Comparison of ENCODE assay signal across 10 cellular contexts in the genomic region with DNA sequence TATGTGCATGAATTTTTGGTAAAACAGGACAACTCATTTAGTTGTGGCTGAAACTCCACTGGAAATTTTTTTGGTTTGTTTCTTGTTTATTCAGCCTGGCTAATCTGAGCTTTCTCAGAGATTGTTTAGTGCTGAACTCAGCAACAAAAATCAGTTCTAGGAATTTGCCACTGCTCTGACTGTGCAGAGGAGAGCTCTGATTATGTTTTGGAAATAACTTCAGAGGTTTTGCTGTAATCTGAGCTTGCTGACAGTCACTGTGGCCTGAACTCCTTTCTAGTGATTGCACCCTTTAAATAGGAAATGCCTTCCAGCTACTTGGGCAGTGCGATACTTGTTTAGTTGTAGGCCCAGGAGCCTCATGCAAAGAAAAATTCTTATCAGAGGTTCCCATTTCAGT.
DNase-seq lines count a peak whose midpoint lies in the region; ATAC-seq, FAIRE-seq and TF ChIP-seq lines count a peak whose summit lies in the region.
"Had no signal": no experiment of that assay in that cellular context is flagged by ENCODE, and none has a peak within 500 bp of the region (broad histone marks: within the 10 kb centered on the region; RNA-seq: fewer than 3 reads in every experiment).

No MANE protein-coding gene starts in this region.

- H3K27ac ChIP-seq in SJCRH30, result no peak overlapping the region
- H3K27ac ChIP-seq in endothelial cell of umbilical vein (ENCODE audit: insufficient read depth, low read depth, low read length), result peak overlapping the region; percentile 81
- H3K27ac ChIP-seq in trophoblast cell (ENCODE audit: low read depth, low read length), result peak overlapping the region; percentile 89
- H3K27ac ChIP-seq: vagina had no signal

- no peak overlapping the region for H2BK120ac ChIP-seq in trophoblast cell (ENCODE audit: insufficient read depth, low read length, poor library complexity)

- H3K4me1 ChIP-seq in SJCRH30 (peaks cover 9% of the 10 kb centered on the region), endothelial cell of umbilical vein (ENCODE audit: control insufficient read depth, extremely low read depth, insufficient read depth, low read length) (peaks cover 19% of the 10 kb centered on the region), trophoblast cell (ENCODE audit: control insufficient read depth in 1 of 2, insufficient read depth in 2 of 2, low read length in 2 of 2) (peaks cover 5 to 15% of the 10 kb centered on the region in 2 experiments)
- H3K4me1 ChIP-seq: vagina had no signal

- no TSS peak for BruUV-seq in endothelial cell of umbilical vein (replicated peaks; lab: Mats Ljungman, UMichigan)

- H3K9ac ChIP-seq in endothelial cell of umbilical vein (replicated peaks; ENCODE audit: extremely low read depth, insufficient read depth, low read length), result peak overlapping the region; percentile 57
- no peak overlapping the region for H3K9ac ChIP-seq in trophoblast cell (ENCODE audit: low read length)

- H3K79me1 ChIP-seq in trophoblast cell (ENCODE audit: low read length), result peaks cover 7% of the 10 kb centered on the region

- TF ChIP-seq CTCF in endothelial cell of umbilical vein (IDR thresholded peaks at IDR 0.05; ENCODE audit: extremely low read depth in 1 of 2, insufficient read depth in 1 of 2, low read depth in 1 of 2, low read length in 2 of 2), result no peak

- H3K9me3 ChIP-seq in SJCRH30 (replicated peaks) (0 out of 2 replicates have a peak, but pooled peaks cover 4% of the 10 kb centered on the region), endothelial cell of umbilical vein (replicated peaks; ENCODE audit: control insufficient read depth, insufficient read depth, low read length) (no peaks in the 10 kb centered on the region), trophoblast cell (ENCODE audit: insufficient read depth, low read depth, low read length) (peaks cover 1% of the 10 kb centered on the region)
- H3K9me3 ChIP-seq: vagina had no signal

- WGBS in trophoblast cell (ENCODE audit: extremely low coverage, insufficient coverage, insufficient read length), result no CpG with 5 or more reads among the region's 1 CpG

- H3K4ac ChIP-seq in trophoblast cell (ENCODE audit: low read depth, low read length), result no peak overlapping the region

- H3K14ac ChIP-seq in trophoblast cell (ENCODE audit: low read length), result no peak overlapping the region

- H3K27me3 ChIP-seq in SJCRH30, result no peaks in the 10 kb centered on the region
- no peaks in the 10 kb centered on the region for H3K27me3 ChIP-seq in endothelial cell of umbilical vein (ENCODE audit: control insufficient read depth in 2 of 2, insufficient read depth in 2 of 2, low read length in 2 of 2)
- no peaks in the 10 kb centered on the region for H3K27me3 ChIP-seq in trophoblast cell (ENCODE audit: insufficient read depth, low read length)
- H3K27me3 ChIP-seq: vagina had no signal

- peak; percentile 71 for FAIRE-seq in endothelial cell of umbilical vein (lab: Jason Lieb, UNC)

- H4K12ac ChIP-seq in trophoblast cell (ENCODE audit: low read depth, low read length), result no peak overlapping the region

- H3K4me3 ChIP-seq in SJCRH30 (no peak overlapping the region), endothelial cell of umbilical vein (replicated peaks in 1 of 3; ENCODE audit: insufficient read depth in 1 of 3, low read depth in 1 of 3, low read length in 3 of 3) (no peak overlapping the region), trophoblast cell (ENCODE audit: low read depth, low read length) (no peak overlapping the region)
- H3K4me3 ChIP-seq: vagina had no signal

- no peak overlapping the region for H2BK12ac ChIP-seq in trophoblast cell (ENCODE audit: low read length)

- H3K23ac ChIP-seq in trophoblast cell (ENCODE audit: low read length), result no peak overlapping the region

- DNase-seq in SJCRH30 (peak; percentile 42 to 68), endothelial cell of umbilical vein (ENCODE audit: low read depth, low spot score) (peak; percentile 87), trophoblast cell (no peak), globus pallidus (ENCODE audit: low spot score) (no peak)
- DNase-seq: NCI-H2081 had no signal

- no peak overlapping the region for H3K18ac ChIP-seq in trophoblast cell (ENCODE audit: low read length)

- dilution Hi-C loops in endothelial cell of umbilical vein (cut with MboI; ENCODE audit: extremely low pct_ligation_motif_present, low sequenced_read_pairs), result no loop called here

- intact Hi-C loops in endothelial cell of umbilical vein (cut with micrococcal nuclease), result loop anchor here (1.0 to 2.0 kb wide), 3 partner anchors 21 to 60 kb away; a partner anchor contains a TSS

- no peak overlapping the region for H2BK5ac ChIP-seq in trophoblast cell (ENCODE audit: low read depth, low read length, poor library complexity)

- no peak for TF ChIP-seq POLR2A in endothelial cell of umbilical vein (IDR thresholded peaks at IDR 0.05; ENCODE audit: low read depth, low read length)

- no peak overlapping the region for H4K8ac ChIP-seq in trophoblast cell (ENCODE audit: low read depth, low read length)

- H3K9me1 ChIP-seq in endothelial cell of umbilical vein (replicated peaks; ENCODE audit: control insufficient read depth, extremely low read depth, insufficient read depth, low read length), result no peaks in the 10 kb centered on the region

- no peaks in the 10 kb centered on the region for H3K79me2 ChIP-seq in endothelial cell of umbilical vein (ENCODE audit: control insufficient read depth, insufficient read depth, low read length)
- H3K79me2 ChIP-seq in trophoblast cell (ENCODE audit: control insufficient read depth, insufficient read depth, low read length, poor library complexity), result no peaks in the 10 kb centered on the region

- H4K91ac ChIP-seq in trophoblast cell (ENCODE audit: low read depth, low read length), result no peak overlapping the region

- no peak overlapping the region for H2AFZ ChIP-seq in endothelial cell of umbilical vein (ENCODE audit: low read depth, low read length)
- no peak overlapping the region for H2AFZ ChIP-seq in trophoblast cell (ENCODE audit: insufficient read depth, low read length, poor library complexity)

- H3K4me2 ChIP-seq in endothelial cell of umbilical vein (ENCODE audit: insufficient read depth, low read length) (peak overlapping the region; percentile 95), trophoblast cell (ENCODE audit: low read length) (no peak overlapping the region)

- ATAC-seq in GM18868 (IDR thresholded peaks at IDR 0.05; ENCODE audit: unreplicated experiment) (peak; percentile 44), HG02588 (IDR thresholded peaks at IDR 0.05; ENCODE audit: unreplicated experiment) (no peak), HG03571 (IDR thresholded peaks at IDR 0.05; ENCODE audit: unreplicated experiment) (no peak), HG03354 (IDR thresholded peaks at IDR 0.05; ENCODE audit: poor library complexity, severe bottlenecking, unreplicated experiment) (no peak)

- H2AK5ac ChIP-seq in trophoblast cell (ENCODE audit: low read length), result no peak overlapping the region

- H4K20me1 ChIP-seq in endothelial cell of umbilical vein (replicated peaks; ENCODE audit: control insufficient read depth, extremely low read depth, insufficient read depth, low read length), result no peaks in the 10 kb centered on the region

- peaks cover 20% of the 10 kb centered on the region for H3K36me3 ChIP-seq in SJCRH30
- peaks cover 5 to 11% of the 10 kb centered on the region in 2 experiments for H3K36me3 ChIP-seq in endothelial cell of umbilical vein (ENCODE audit: control insufficient read depth in 2 of 2, extremely low read depth in 1 of 2, insufficient read depth in 2 of 2, low read length in 2 of 2)
- H3K36me3 ChIP-seq in trophoblast cell (ENCODE audit: control insufficient read depth in 1 of 2, insufficient read depth in 2 of 2, low read length in 2 of 2), result peaks cover 11 to 15% of the 10 kb centered on the region in 2 experiments

- CTCF ChIA-PET in endothelial cell of umbilical vein (lab: Charles Lee), result interaction anchor here (0.6 to 2.5 kb wide), 12 partner anchors 12 to 61 kb away, joined by 3 to 14 read pairs (median 4); a partner anchor contains a TSS

- POLR2A ChIA-PET in endothelial cell of umbilical vein (lab: Charles Lee), result interaction anchor here (1.0 kb wide), 1 partner anchor 21 kb away, joined by 4 read pairs; no protein-coding TSS in a partner anchor

TF ChIP-seq in endothelial cell of umbilical vein, 7 proteins besides CTCF, POLR2A, EP300 and RAD21:
- TF ChIP-seq JUN (IDR thresholded peaks at IDR 0.05; ENCODE audit: borderline replicate concordance, insufficient read depth, insufficient read length, low read depth) (no peak), POLR2AphosphoS5 (IDR thresholded peaks at IDR 0.05; ENCODE audit: insufficient read depth, low read depth, low read length) (no peak), GATA2 (IDR thresholded peaks at IDR 0.05; ENCODE audit: insufficient read depth, insufficient read length, low read depth, low read length) (no peak), EZH2 (IDR thresholded peaks at IDR 0.05; ENCODE audit: borderline replicate concordance, low read depth, low read length, severe bottlenecking) (no peak), MYC (IDR thresholded peaks at IDR 0.05; ENCODE audit: low read depth, low read length) (no peak)
- TF ChIP-seq, protein P1, sequence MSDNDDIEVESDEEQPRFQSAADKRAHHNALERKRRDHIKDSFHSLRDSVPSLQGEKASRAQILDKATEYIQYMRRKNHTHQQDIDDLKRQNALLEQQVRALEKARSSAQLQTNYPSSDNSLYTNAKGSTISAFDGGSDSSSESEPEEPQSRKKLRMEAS (IDR thresholded peaks at IDR 0.05; ENCODE audit: insufficient read depth, insufficient read length), result no peak

Comparison
In these comparisons a context has a peak if more than half of its experiments do, and no peak if none do; other contexts are left out.
1. DNase-seq: peak in SJCRH30 (2 of 2) and endothelial cell of umbilical vein (single experiment); none in trophoblast cell (0 of 2) and globus pallidus (single experiment).